ENCODE assay signal across 10 cellular contexts in the genomic region with DNA sequence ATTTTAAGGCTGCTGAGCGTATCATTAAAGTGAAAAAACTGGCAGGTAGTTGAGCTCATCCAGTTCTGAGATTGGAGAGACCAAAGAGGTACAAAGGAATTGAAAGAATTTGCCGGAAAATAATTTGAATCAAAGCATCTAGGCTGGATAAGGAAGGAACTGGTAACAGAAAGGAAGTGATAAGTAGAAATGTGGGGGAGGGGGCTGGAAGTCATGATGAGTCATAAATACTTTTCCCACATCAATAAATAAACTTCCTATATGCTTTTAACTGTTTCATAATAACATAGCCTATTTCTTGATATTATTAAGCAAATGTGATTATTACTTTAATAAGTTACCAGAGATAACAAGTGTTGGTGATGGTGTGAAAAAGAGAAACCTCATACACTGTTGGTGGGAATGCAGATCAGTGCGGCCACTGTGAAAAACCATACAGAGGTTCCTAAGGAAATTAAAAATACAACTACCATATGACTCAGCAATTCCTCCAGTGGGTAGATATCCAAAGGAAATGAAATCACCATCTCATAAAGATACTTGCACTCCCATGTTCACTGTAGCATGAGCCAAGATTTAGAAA. TPM values are rescaled to one million over a fixed set of nuclear protein-coding genes. Genes with fewer than 3 reads are reported as not detected.
DNase-seq lines count a peak whose midpoint lies in the region; ATAC-seq, FAIRE-seq and TF ChIP-seq lines count a peak whose summit lies in the region.
"Had no signal": no experiment of that assay in that cellular context is flagged by ENCODE, and none has a peak within 500 bp of the region (broad histone marks: within the 10 kb centered on the region; RNA-seq: fewer than 3 reads in every experiment).

No MANE protein-coding gene starts in this region.

- no peaks in the 10 kb centered on the region; the same call in 1 of the 2 replicates for H4K20me1 ChIP-seq in HepG2 (ENCODE audit: insufficient read depth, low read length)

- TF ChIP-seq POLR2A in HepG2 (IDR thresholded peaks at IDR 0.05; ENCODE audit: insufficient read depth in 1 of 2, low read depth in 2 of 2, low read length in 2 of 2) = no peak

- H3K36me3 ChIP-seq in HepG2 (replicated peaks in 1 of 2; ENCODE audit: control insufficient read depth in 1 of 2, insufficient read depth in 2 of 2, low read length in 2 of 2) = no peaks in the 10 kb centered on the region
- H3K36me3 ChIP-seq: neural progenitor cell had no signal

- in situ Hi-C loops in astrocyte of the spinal cord (cut with HindIII; ENCODE audit: low sequenced_read_pairs) (no loop called here), HepG2 (cut with HindIII; ENCODE audit: extremely low pct_ligation_motif_present, low pct_unique_long_range_greater_than_20kb) (no loop called here)

- 34% methylated on average over 3 of the region's 3 CpGs for WGBS in HepG2 (ENCODE audit: low lambda C conversion rate)

- no peak overlapping the region for H2AFZ ChIP-seq in HepG2 (ENCODE audit: low read length)
- H2AFZ ChIP-seq: neural progenitor cell had no signal

- TF ChIP-seq EP300 in HepG2 (IDR thresholded peaks at IDR 0.05; ENCODE audit: low read depth in 2 of 2, low read length in 2 of 2) (no peak), HepG2 (CRISPR knock-in tag; IDR thresholded peaks at IDR 0.05; ENCODE audit: borderline replicate concordance) (no peak)

- intact Hi-C loops in HepG2 (cut with micrococcal nuclease; ENCODE audit: unreplicated experiment) = no loop called here

- H3K4me3 Mint-ChIP-seq in glutamatergic neuron (ENCODE audit: unreplicated experiment) = no peak overlapping the region
- H3K4me3 Mint-ChIP-seq: neural progenitor cell had no signal

- peaks cover 5% of the 10 kb centered on the region for H3K4me1 Mint-ChIP-seq in glutamatergic neuron (ENCODE audit: low read depth, unreplicated experiment)
- H3K4me1 Mint-ChIP-seq: neural progenitor cell had no signal

- H3K9me3 ChIP-seq in AG04450 (ENCODE audit: control insufficient read depth, insufficient read depth, low read length) = no peaks in the 10 kb centered on the region
- no peaks in the 10 kb centered on the region for H3K9me3 ChIP-seq in HepG2 (ENCODE audit: low read length)

- no TSS peak for BruUV-seq in HepG2 (replicated peaks; lab: Mats Ljungman, UMichigan)

- ATAC-seq in HepG2 = no peak
- ATAC-seq in GM18502 (IDR thresholded peaks at IDR 0.05; ENCODE audit: poor library complexity, unreplicated experiment) = no peak
- no peak for ATAC-seq in GM21576 (IDR thresholded peaks at IDR 0.05; ENCODE audit: unreplicated experiment)

- H3K36me3 Mint-ChIP-seq in glutamatergic neuron (ENCODE audit: unreplicated experiment) = no peaks in the 10 kb centered on the region
- H3K36me3 Mint-ChIP-seq: neural progenitor cell had no signal

- no peaks in the 10 kb centered on the region for H3K27me3 Mint-ChIP-seq in glutamatergic neuron (ENCODE audit: unreplicated experiment)

- CTCF ChIA-PET in AG04450 (lab: Charles Lee) (no interaction called here), HepG2 (lab: Yijun Ruan, JAX; ENCODE audit: low intra/inter-chr PET ratio, low total read pairs) (no interaction called here)

- 0 out of 2 replicates have a peak, but pooled peaks cover 5% of the 10 kb centered on the region for H3K4me1 ChIP-seq in HepG2 (ENCODE audit: insufficient read depth, low read length)
- H3K4me1 ChIP-seq: neural progenitor cell had no signal

- FAIRE-seq in HepG2 (lab: Jason Lieb, UNC) = no peak

- H3K4me3 ChIP-seq in AG04450 (ENCODE audit: low read depth, low read length) (no peak overlapping the region), astrocyte of the spinal cord (ENCODE audit: low read depth, low read length) (no peak overlapping the region), HepG2 (replicated peaks in 1 of 3; ENCODE audit: insufficient read depth in 1 of 3, low read depth in 2 of 3, low read length in 3 of 3) (no peak overlapping the region)
- H3K4me3 ChIP-seq: neural progenitor cell had no signal

- TF ChIP-seq RAD21 in HepG2 (CRISPR knock-in tag; IDR thresholded peaks at IDR 0.05) = no peak

- DNase-seq in AG04450 (ENCODE audit: low read depth, low spot score) (peak; percentile 32), HS-5 (ENCODE audit: low read depth) (peak; percentile 68), astrocyte of the spinal cord (ENCODE audit: low read depth, low spot score) (peak; percentile 93), HepG2 (ENCODE audit: low spot score) (no peak), NCI-H524 (lab: John Stamatoyannopoulos, UW) (no peak), glutamatergic neuron (no peak)

- no peak for TF ChIP-seq CTCF in AG04450 (IDR thresholded peaks at IDR 0.05; ENCODE audit: low read depth, low read length)
- no peak for TF ChIP-seq CTCF in astrocyte of the spinal cord (IDR thresholded peaks at IDR 0.05; ENCODE audit: low read depth, low read length)
- no peak for TF ChIP-seq CTCF in HepG2 (CRISPR knock-in tag; IDR thresholded peaks at IDR 0.05)
- no peak for TF ChIP-seq CTCF in glutamatergic neuron (IDR thresholded peaks at IDR 0.05; ENCODE audit: partially characterized antibody, unreplicated experiment)

- H3K79me2 ChIP-seq in HepG2 (ENCODE audit: insufficient read depth, low read length) = no peaks in the 10 kb centered on the region

- no peak overlapping the region for H3K27ac Mint-ChIP-seq in glutamatergic neuron (ENCODE audit: unreplicated experiment)
- H3K27ac Mint-ChIP-seq: neural progenitor cell had no signal

- no peak overlapping the region for H3K4me2 ChIP-seq in HepG2 (ENCODE audit: low read depth, low read length)
- H3K4me2 ChIP-seq: neural progenitor cell had no signal

- POLR2A ChIA-PET in AG04450 (lab: Yijun Ruan, JAX) (no interaction called here), HepG2 (lab: Yijun Ruan, JAX) (no interaction called here)

- H3K9me3 Mint-ChIP-seq in glutamatergic neuron (ENCODE audit: unreplicated experiment) = no peaks in the 10 kb centered on the region
- H3K9me3 Mint-ChIP-seq: neural progenitor cell had no signal

- H3K9ac ChIP-seq in HepG2 (ENCODE audit: insufficient read depth, low read depth, low read length) = no peak overlapping the region
- H3K9ac ChIP-seq: neural progenitor cell had no signal

- no peaks in the 10 kb centered on the region for H3K27me3 ChIP-seq in AG04450 (ENCODE audit: control insufficient read depth, insufficient read depth, low read length)
- no peaks in the 10 kb centered on the region for H3K27me3 ChIP-seq in HepG2 (ENCODE audit: control insufficient read depth in 1 of 2, insufficient read depth in 2 of 2, low read length in 2 of 2)
- H3K27me3 ChIP-seq: neural progenitor cell had no signal

- H3K27ac ChIP-seq in AG04450 (ENCODE audit: low read depth, low read length) (peak overlapping the region; percentile 62), HepG2 (ENCODE audit: extremely low read length, insufficient read depth, low read length) (no peak overlapping the region)
- H3K27ac ChIP-seq: HL-60, neural progenitor cell had no signal

TF ChIP-seq in HepG2, 621 proteins besides CTCF, POLR2A, EP300 and RAD21:
- TF ChIP-seq NFE2L2 (IDR thresholded peaks at IDR 0.05; ENCODE audit: low read length) = peak; percentile 69
- no peak for TF ChIP-seq AGO1 (IDR thresholded peaks at IDR 0.05; ENCODE audit: low read depth, low read length, poor library complexity, severe bottlenecking)

RNA-seq across cellular contexts. Expression of a gene that starts 27.0 kb away (rescaled TPM):
- polyA plus RNA-seq in AG04450 (2011; rRNA removed) (4.4 and 5.0 TPM in 2 replicates), HepG2 (2011; rRNA removed) (0.83 and 0.98 TPM in 2 replicates)
- polyA minus RNA-seq in AG04450 (2011; rRNA and poly(A)+ RNA removed) = 5.2 and 7.6 TPM in 2 replicates
- total RNA-seq in HepG2 (2016; rRNA removed; fragmentation: Illumina TruSeq; extraction: Trizol) (0.75 and 1.2 TPM in 2 replicates), glutamatergic neuron (ENCODE audit: unreplicated experiment) (3.5 TPM)
- total RNA-seq in HepG2 (2016; cell fraction: cytosol; rRNA removed; fragmentation: Illumina TruSeq; extraction: Trizol; ENCODE audit: low read depth) = 0.18 and 0.81 TPM in 2 replicates
- 0.89 and 1.5 TPM in 2 replicates for total RNA-seq in HepG2 (2016; cell fraction: insoluble cytoplasmic fraction; rRNA removed; fragmentation: Illumina TruSeq; extraction: Trizol)
- total RNA-seq in HepG2 (2016; cell fraction: membrane; rRNA removed; fragmentation: Illumina TruSeq; extraction: Trizol) = 1.0 and 1.1 TPM in 2 replicates
- total RNA-seq in HepG2 (2016; cell fraction: nucleus; rRNA removed; fragmentation: Illumina TruSeq; extraction: Trizol) = 0.90 and 0.97 TPM in 2 replicates
- 0.43 and 0.69 TPM in 2 replicates for polyA plus RNA-seq in HepG2 (2011; cell fraction: cytosol; rRNA removed)
- polyA plus RNA-seq in HepG2 (2011; cell fraction: nucleus; rRNA removed) = 0.74 and 0.93 TPM in 2 replicates
- polyA plus RNA-seq in HepG2 (2012) = 0.62 and 0.69 TPM in 2 replicates
- 0.23 and 0.25 TPM in 2 replicates for polyA plus RNA-seq in HepG2 (2016; cell fraction: cytosol; fragmentation: Illumina TruSeq; extraction: Trizol; ENCODE audit: low read depth)
- 1.4 and 1.7 TPM in 2 replicates for polyA plus RNA-seq in HepG2 (2016; cell fraction: insoluble cytoplasmic fraction; fragmentation: Illumina TruSeq; extraction: Trizol; ENCODE audit: low read depth)
- 0.62 and 0.98 TPM in 2 replicates for polyA plus RNA-seq in HepG2 (2016; cell fraction: membrane; fragmentation: Illumina TruSeq; extraction: Trizol; ENCODE audit: low read depth)
- 0.78 and 1.5 TPM in 2 replicates for polyA plus RNA-seq in HepG2 (2016; cell fraction: nucleus; fragmentation: Illumina TruSeq; extraction: Trizol; ENCODE audit: insufficient read depth, low read depth)
- 1.1 and 3.3 TPM in 2 replicates for polyA minus RNA-seq in HepG2 (2011; rRNA and poly(A)+ RNA removed; ENCODE audit: low replicate concordance)
- polyA minus RNA-seq in HepG2 (2011; cell fraction: cytosol; rRNA and poly(A)+ RNA removed) = 0.40 and 0.53 TPM in 2 replicates
- polyA minus RNA-seq in HepG2 (2011; cell fraction: nucleus; rRNA and poly(A)+ RNA removed) = 1.7 TPM in 2 replicates

Comparison
In these comparisons a context has a peak if more than half of its experiments do, and no peak if none do; other contexts are left out.
1. DNase-seq: peak in AG04450 (single experiment), HS-5 (single experiment) and astrocyte of the spinal cord (single experiment); none in HepG2 (single experiment), NCI-H524 (0 of 2) and glutamatergic neuron (single experiment).